16 cellular contexts compared by ENCODE assay signal in the genomic region with DNA sequence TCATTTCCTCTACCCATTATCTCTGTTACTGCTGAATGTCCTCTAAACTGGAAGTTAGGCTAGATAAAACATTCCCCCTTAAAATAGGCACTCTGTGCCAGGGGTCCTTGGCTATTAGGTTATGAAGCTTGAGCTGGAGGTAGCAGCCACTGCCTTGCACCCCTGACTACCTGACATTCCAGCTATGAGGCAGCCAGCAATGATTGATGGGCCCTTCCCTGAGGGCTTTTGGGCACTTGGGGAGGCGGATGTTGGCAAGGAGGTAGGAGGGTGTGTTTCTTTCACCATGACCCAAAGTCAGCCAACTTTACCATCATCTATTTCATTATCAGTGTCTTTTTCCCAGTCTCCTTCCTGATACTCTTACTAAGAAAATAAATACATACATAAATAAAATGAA. TPM values are rescaled to one million over a fixed set of nuclear protein-coding genes. Genes with fewer than 3 reads are reported as not detected.
DNase-seq lines count a peak whose midpoint lies in the region; ATAC-seq and TF ChIP-seq lines count a peak whose summit lies in the region.
"Had no signal": no experiment of that assay in that cellular context is flagged by ENCODE, and none has a peak within 500 bp of the region (broad histone marks: within the 10 kb centered on the region; RNA-seq: fewer than 3 reads in every experiment).

No MANE protein-coding gene starts in this region.

- H3K9me3 Mint-ChIP-seq in activated naive CD4-positive, alpha-beta T cell treated with anti-CD3 and anti-CD28 coated beads, Interleukin-2, amount 10 ng/mL, durations not matched to agents 7 days and 5 days = no peaks in the 10 kb centered on the region
- H3K9me3 Mint-ChIP-seq in osteocyte (ENCODE audit: unreplicated experiment) = no peaks in the 10 kb centered on the region
- H3K9me3 Mint-ChIP-seq: CD14-positive monocyte; CD4-positive, alpha-beta memory T cell had no signal

- H3K4me3 Mint-ChIP-seq in activated naive CD4-positive, alpha-beta T cell treated with anti-CD3 and anti-CD28 coated beads, Interleukin-2, amount 10 ng/mL, durations not matched to agents 7 days and 5 days = no peak overlapping the region
- H3K4me3 Mint-ChIP-seq in osteocyte (ENCODE audit: unreplicated experiment) = no peak overlapping the region
- H3K4me3 Mint-ChIP-seq: CD14-positive monocyte; CD4-positive, alpha-beta memory T cell had no signal

- WGBS in adrenal gland, 4 donors = 75 to 100% (median 94%) methylated on average over 1 of the region's 1 CpG

- no peak for TF ChIP-seq POLR2A in adrenal gland (IDR thresholded peaks at IDR 0.05)

- H3K27me3 Mint-ChIP-seq in activated naive CD4-positive, alpha-beta T cell treated with anti-CD3 and anti-CD28 coated beads, Interleukin-2, amount 10 ng/mL, durations not matched to agents 7 days and 5 days = no peaks in the 10 kb centered on the region
- no peaks in the 10 kb centered on the region for H3K27me3 Mint-ChIP-seq in osteocyte (ENCODE audit: unreplicated experiment)
- H3K27me3 Mint-ChIP-seq: CD4-positive, alpha-beta memory T cell had no signal

- CTCF ChIA-PET in activated naive CD4-positive, alpha-beta T cell treated with anti-CD3 and anti-CD28 coated beads, Interleukin-2, amount 10 ng/mL, durations not matched to agents 7 days and 5 days (lab: Charles Lee) = interaction anchor here (1.4 kb wide), 1 partner anchor 12 kb away, joined by 5 read pairs; no protein-coding TSS in a partner anchor

- H3K9me3 ChIP-seq in adrenal gland (replicated peaks in 1 of 3) = no peaks in the 10 kb centered on the region
- H3K9me3 ChIP-seq: BLaER1, HAP-1 had no signal

- H3K36me3 Mint-ChIP-seq in activated naive CD4-positive, alpha-beta T cell treated with anti-CD3 and anti-CD28 coated beads, Interleukin-2, amount 10 ng/mL, durations not matched to agents 7 days and 5 days = peaks cover 75% of the 10 kb centered on the region
- peaks cover 80% of the 10 kb centered on the region for H3K36me3 Mint-ChIP-seq in osteocyte (ENCODE audit: unreplicated experiment)

- no peak overlapping the region for H3K4me3 ChIP-seq in adrenal gland
- H3K4me3 ChIP-seq: BLaER1, HAP-1 had no signal

- ATAC-seq in esophagus mucosa = peak; percentile 45
- no peak for ATAC-seq in GM19397 (IDR thresholded peaks at IDR 0.05; ENCODE audit: unreplicated experiment)

- DNase-seq in activated naive CD4-positive, alpha-beta T cell treated with anti-CD3 and anti-CD28 coated beads, Interleukin-2, amount 10 ng/mL, durations not matched to agents 7 days and 5 days = no peak
- DNase-seq in activated naive CD4-positive, alpha-beta T cell treated with anti-CD3 and anti-CD28 coated beads, Interleukin-2, amount 50 U/mL, for 16 hours = no peak
- peak; percentile 27 for DNase-seq in ELF-1 (ENCODE audit: low read depth, low spot score)
- peak; percentile 56 for DNase-seq in NCI-H226
- DNase-seq in osteocyte (ENCODE audit: extremely low spot score, unreplicated experiment) = no peak
- DNase-seq in adrenal gland = no peak
- DNase-seq: 8988T; CD4-positive, alpha-beta memory T cell; DMS153; DMS79; GF-D8 had no signal

- H3K4me1 ChIP-seq in adrenal gland (replicated peaks in 1 of 2) = no peaks in the 10 kb centered on the region
- H3K4me1 ChIP-seq: BLaER1, HAP-1 had no signal

- H3K36me3 ChIP-seq in adrenal gland (replicated peaks in 1 of 2) = peaks cover 0 to 81% of the 10 kb centered on the region in 2 donors

- TF ChIP-seq CTCF in osteocyte (IDR thresholded peaks at IDR 0.05) (no peak), adrenal gland (IDR thresholded peaks at IDR 0.05) (no peak)

- no peaks in the 10 kb centered on the region for H3K27me3 ChIP-seq in adrenal gland
- H3K27me3 ChIP-seq: BLaER1 had no signal

- intact Hi-C loops in adrenal gland (cut with DNase I) = no loop called here

- peak overlapping the region; percentile 25 for H3K27ac Mint-ChIP-seq in activated naive CD4-positive, alpha-beta T cell treated with anti-CD3 and anti-CD28 coated beads, Interleukin-2, amount 10 ng/mL, durations not matched to agents 7 days and 5 days
- no peak overlapping the region for H3K27ac Mint-ChIP-seq in osteocyte (ENCODE audit: unreplicated experiment)
- H3K27ac Mint-ChIP-seq: CD14-positive monocyte had no signal

- no peak overlapping the region for H3K27ac ChIP-seq in adrenal gland
- H3K27ac ChIP-seq: BLaER1 had no signal

- H3K4me1 Mint-ChIP-seq in activated naive CD4-positive, alpha-beta T cell treated with anti-CD3 and anti-CD28 coated beads, Interleukin-2, amount 10 ng/mL, durations not matched to agents 7 days and 5 days = no peaks in the 10 kb centered on the region
- no peaks in the 10 kb centered on the region for H3K4me1 Mint-ChIP-seq in osteocyte (ENCODE audit: unreplicated experiment)
- H3K4me1 Mint-ChIP-seq: CD14-positive monocyte; CD4-positive, alpha-beta memory T cell had no signal

RNA-seq across cellular contexts. Expression of a gene that starts 17.1 kb away (rescaled TPM):
- total RNA-seq in esophagus mucosa (166 TPM), osteocyte (237 and 246 TPM in 2 replicates), adrenal gland (100 to 1,000 TPM in 5 of 8 donors, 10 to 100 TPM in 3; 45.3 to 216 (median 106) TPM)
- polyA plus RNA-seq in adrenal gland = 100 to 1,000 TPM in 1 of 3 donors, 10 to 100 TPM in 2; 61.3 to 388 (median 88.7) TPM

Comparison
In these comparisons a context has a peak if more than half of its experiments do, and no peak if none do; other contexts are left out.
1. DNase-seq: peak in ELF-1 (single experiment) and NCI-H226 (single experiment); none in activated naive CD4-positive, alpha-beta T cell treated with anti-CD3 and anti-CD28 coated beads, Interleukin-2, amount 10 ng/mL, durations not matched to agents 7 days and 5 days (single experiment), activated naive CD4-positive, alpha-beta T cell treated with anti-CD3 and anti-CD28 coated beads, Interleukin-2, amount 50 U/mL, for 16 hours (single experiment), osteocyte (single experiment) and adrenal gland (0 of 7).